In the genomic region with DNA sequence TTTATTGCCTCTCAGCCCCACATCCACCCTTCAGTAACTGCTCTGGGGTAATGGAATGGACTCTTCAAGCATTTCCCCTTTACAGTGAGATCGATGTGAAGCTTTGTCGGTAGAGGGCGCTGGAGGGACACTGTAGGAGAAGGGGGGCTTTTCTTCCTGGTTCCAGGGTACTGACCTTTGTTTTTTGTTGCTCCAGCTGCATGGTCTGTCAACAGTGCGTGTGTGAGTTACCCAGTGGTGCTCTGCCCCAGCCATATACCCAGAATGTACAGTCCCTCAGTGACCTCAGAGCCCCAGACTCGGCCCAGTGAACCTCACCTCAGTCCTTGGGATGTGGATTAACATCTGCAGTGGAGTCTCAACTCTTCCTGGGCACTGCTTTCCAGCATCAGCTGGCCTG, we compare ENCODE assay signal across 8 cellular contexts.
DNase-seq lines count a peak whose midpoint lies in the region; ATAC-seq, FAIRE-seq and TF ChIP-seq lines count a peak whose summit lies in the region.

No MANE protein-coding gene starts in this region.

- no peak overlapping the region for H3K4me2 ChIP-seq in HepG2 (ENCODE audit: low read depth, low read length)

- CTCF ChIA-PET in HepG2 (lab: Yijun Ruan, JAX; ENCODE audit: low intra/inter-chr PET ratio, low total read pairs): interaction anchor here (0.8 to 1.5 kb wide), 2 partner anchors 268 kb away, joined by 3 to 4 read pairs; no protein-coding TSS in a partner anchor

- no peaks in the 10 kb centered on the region for H3K4me1 ChIP-seq in colonic mucosa
- H3K4me1 ChIP-seq in HepG2 (ENCODE audit: insufficient read depth, low read length): no peaks in the 10 kb centered on the region
- peaks cover 0 to 13% (median under 1%) of the 10 kb centered on the region in 4 donors for H3K4me1 ChIP-seq in stomach

- TF ChIP-seq CTCF in HL-60 (IDR thresholded peaks at IDR 0.05; ENCODE audit: insufficient read depth, low read length) (peak; percentile 23), colonic mucosa (IDR thresholded peaks at IDR 0.05) (peak; percentile 68), HepG2 (CRISPR knock-in tag; IDR thresholded peaks at IDR 0.05) (peak; percentile 87), stomach (IDR thresholded peaks at IDR 0.05) (peak in 4 of 7 experiments; percentile 18 to 47 (median 36))

- H4K20me1 ChIP-seq in HepG2 (ENCODE audit: insufficient read depth, low read length): no peaks in the 10 kb centered on the region

- H3K4me3 ChIP-seq in HL-60 (replicated peaks; ENCODE audit: insufficient read depth, low read length) (no peak overlapping the region), colonic mucosa (no peak overlapping the region), HepG2 (replicated peaks in 1 of 3; ENCODE audit: insufficient read depth in 1 of 3, low read depth in 2 of 3, low read length in 3 of 3) (no peak overlapping the region), stomach (no peak overlapping the region)

- no peak overlapping the region for H2AFZ ChIP-seq in HepG2 (ENCODE audit: low read length)

- TF ChIP-seq POLR2A in HepG2 (IDR thresholded peaks at IDR 0.05; ENCODE audit: insufficient read depth in 1 of 2, low read depth in 2 of 2, low read length in 2 of 2): no peak
- no peak for TF ChIP-seq POLR2A in stomach (IDR thresholded peaks at IDR 0.05)

- H3K36me3 ChIP-seq in colonic mucosa (no peaks in the 10 kb centered on the region), HepG2 (replicated peaks in 1 of 2; ENCODE audit: control insufficient read depth in 1 of 2, insufficient read depth in 2 of 2, low read length in 2 of 2) (no peaks in the 10 kb centered on the region), stomach (no peaks in the 10 kb centered on the region)

- ATAC-seq in HepG2: peak; percentile 91

- POLR2A ChIA-PET in HepG2 (lab: Yijun Ruan, JAX): no interaction called here

- no peaks in the 10 kb centered on the region for H3K79me2 ChIP-seq in HepG2 (ENCODE audit: insufficient read depth, low read length)

- in situ Hi-C loops in HepG2 (cut with HindIII; ENCODE audit: extremely low pct_ligation_motif_present, low pct_unique_long_range_greater_than_20kb): loop anchor here (5.0 kb wide), 1 partner anchor 269 kb away; no protein-coding TSS in a partner anchor

- TF ChIP-seq RAD21 in HepG2 (CRISPR knock-in tag; IDR thresholded peaks at IDR 0.05): peak; percentile 33; the same call in 1 of the 2 replicates

- no peak overlapping the region for H3K27ac ChIP-seq in HL-60 (replicated peaks)
- no peak overlapping the region for H3K27ac ChIP-seq in colonic mucosa
- H3K27ac ChIP-seq in HepG2 (ENCODE audit: extremely low read length, insufficient read depth, low read length): no peak overlapping the region
- no peak overlapping the region for H3K27ac ChIP-seq in stomach

- H3K9ac ChIP-seq in colonic mucosa (ENCODE audit: low read depth in 2 of 2, low read length in 2 of 2) (no peak overlapping the region), HepG2 (ENCODE audit: insufficient read depth, low read depth, low read length) (no peak overlapping the region)

- no peak for TF ChIP-seq EP300 in HepG2 (IDR thresholded peaks at IDR 0.05; ENCODE audit: low read depth in 2 of 2, low read length in 2 of 2)
- no peak for TF ChIP-seq EP300 in HepG2 (CRISPR knock-in tag; IDR thresholded peaks at IDR 0.05; ENCODE audit: borderline replicate concordance)
- TF ChIP-seq EP300 in stomach (IDR thresholded peaks at IDR 0.05): no peak

- FAIRE-seq in RCC 7860 (lab: Jason Lieb, UNC) (no peak), HepG2 (lab: Jason Lieb, UNC) (peak; percentile 66)

- no TSS peak for BruUV-seq in HepG2 (replicated peaks; lab: Mats Ljungman, UMichigan)

- 5% methylated on average over 5 of the region's 5 CpGs for WGBS in HepG2 (ENCODE audit: low lambda C conversion rate)
- 42 to 54% (median 47%) methylated on average over 5 of the region's 5 CpGs for WGBS in stomach, 5 donors

- intact Hi-C loops in colonic mucosa (cut with DNase I): loop anchor here (5.0 kb wide), 1 partner anchor 269 kb away; no protein-coding TSS in a partner anchor
- intact Hi-C loops in HepG2 (cut with micrococcal nuclease; ENCODE audit: unreplicated experiment): loop anchor here (1.0 kb wide), 1 partner anchor 267 kb away; no protein-coding TSS in a partner anchor
- intact Hi-C loops in stomach (cut with DNase I; ENCODE audit: low total_unique reads): loop anchor here (10.0 kb wide), 1 partner anchor 267 kb away; no protein-coding TSS in a partner anchor

- DNase-seq in NCI-H2081 (lab: John Stamatoyannopoulos, UW) (peak; percentile 41 to 55), NCI-H2081 treated with DMSO at 0.1 percent for 48 hours (lab: John Stamatoyannopoulos, UW) (no peak), HL-60 (ENCODE audit: low read depth in 1 of 2, low spot score in 1 of 2) (peak in 1 of 2 experiments; percentile 46), RCC 7860 (ENCODE audit: low spot score) (peak; percentile 44), colonic mucosa (peak; percentile 79), HepG2 (ENCODE audit: low spot score) (peak; percentile 62), stomach (peak; percentile 37), HPDE6-E6E7 (ENCODE audit: extremely low spot score) (no peak)

- H3K9me3 ChIP-seq in colonic mucosa (no peaks in the 10 kb centered on the region), HepG2 (ENCODE audit: low read length) (no peaks in the 10 kb centered on the region), stomach (no peaks in the 10 kb centered on the region)

- H3K27me3 ChIP-seq in HL-60 (ENCODE audit: insufficient read depth, poor library complexity, severe bottlenecking) (no peaks in the 10 kb centered on the region), colonic mucosa (no peaks in the 10 kb centered on the region), HepG2 (ENCODE audit: control insufficient read depth in 1 of 2, insufficient read depth in 2 of 2, low read length in 2 of 2) (peaks cover 3 to 14% of the 10 kb centered on the region in 2 experiments; a peak in 2 of 5 replicates), stomach (no peaks in the 10 kb centered on the region)

TF ChIP-seq in HepG2, 621 proteins besides CTCF, POLR2A, EP300 and RAD21 (continues in another document):
- TF ChIP-seq, protein P1, sequence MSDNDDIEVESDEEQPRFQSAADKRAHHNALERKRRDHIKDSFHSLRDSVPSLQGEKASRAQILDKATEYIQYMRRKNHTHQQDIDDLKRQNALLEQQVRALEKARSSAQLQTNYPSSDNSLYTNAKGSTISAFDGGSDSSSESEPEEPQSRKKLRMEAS (IDR thresholded peaks at IDR 0.05): no peak
- TF ChIP-seq, protein P2, sequence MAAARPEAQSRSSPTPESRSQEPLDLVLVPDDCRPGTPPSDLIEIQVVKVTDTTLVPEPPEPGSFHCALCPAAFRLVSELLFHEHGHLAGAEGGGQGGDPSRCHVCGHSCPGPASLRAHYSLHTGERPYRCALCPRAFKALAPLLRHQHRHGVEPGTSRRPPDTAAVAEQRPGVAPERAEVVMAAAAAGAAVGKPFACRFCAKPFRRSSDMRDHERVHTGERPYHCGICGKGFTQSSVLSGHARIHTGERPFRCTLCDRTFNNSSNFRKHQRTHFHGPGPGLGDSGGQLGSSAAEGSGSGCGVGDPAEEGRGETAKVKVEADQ (CRISPR knock-in tag; IDR thresholded peaks at IDR 0.05; ENCODE audit: borderline replicate concordance): no peak
- TF ChIP-seq MTA1 (CRISPR knock-in tag; IDR thresholded peaks at IDR 0.05; ENCODE audit: borderline replicate concordance) (no peak), ZNF34 (CRISPR knock-in tag; IDR thresholded peaks at IDR 0.05; ENCODE audit: borderline replicate concordance) (no peak), ZKSCAN5 (CRISPR knock-in tag; IDR thresholded peaks at IDR 0.05) (no peak), ERF (CRISPR knock-in tag; IDR thresholded peaks at IDR 0.05) (no peak), ZNF460 (CRISPR knock-in tag; IDR thresholded peaks at IDR 0.05; ENCODE audit: borderline replicate concordance) (no peak), ZNF207 (IDR thresholded peaks at IDR 0.05; ENCODE audit: borderline replicate concordance) (no peak), MAZ (IDR thresholded peaks at IDR 0.05; ENCODE audit: borderline replicate concordance, low read depth, low read length) (no peak), MAZ (CRISPR knock-in tag; IDR thresholded peaks at IDR 0.05; ENCODE audit: low read depth) (peak; percentile 61), ZNF766 (CRISPR knock-in tag; IDR thresholded peaks at IDR 0.05; ENCODE audit: borderline replicate concordance) (no peak), THAP11 (CRISPR knock-in tag; IDR thresholded peaks at IDR 0.05) (no peak), POLR2G (IDR thresholded peaks at IDR 0.05; ENCODE audit: low read depth, low read length) (no peak), HNRNPH1 (optimal IDR thresholded peaks at IDR 0.05; ENCODE audit: low read depth, low read length) (no peak), SRSF4 (IDR thresholded peaks at IDR 0.05; ENCODE audit: low read depth, low read length, poor library complexity, severe bottlenecking) (no peak), FOXK2 (IDR thresholded peaks at IDR 0.05) (no peak), DNMT1 (CRISPR knock-in tag; IDR thresholded peaks at IDR 0.05) (no peak)
- TF ChIP-seq, protein P3, sequence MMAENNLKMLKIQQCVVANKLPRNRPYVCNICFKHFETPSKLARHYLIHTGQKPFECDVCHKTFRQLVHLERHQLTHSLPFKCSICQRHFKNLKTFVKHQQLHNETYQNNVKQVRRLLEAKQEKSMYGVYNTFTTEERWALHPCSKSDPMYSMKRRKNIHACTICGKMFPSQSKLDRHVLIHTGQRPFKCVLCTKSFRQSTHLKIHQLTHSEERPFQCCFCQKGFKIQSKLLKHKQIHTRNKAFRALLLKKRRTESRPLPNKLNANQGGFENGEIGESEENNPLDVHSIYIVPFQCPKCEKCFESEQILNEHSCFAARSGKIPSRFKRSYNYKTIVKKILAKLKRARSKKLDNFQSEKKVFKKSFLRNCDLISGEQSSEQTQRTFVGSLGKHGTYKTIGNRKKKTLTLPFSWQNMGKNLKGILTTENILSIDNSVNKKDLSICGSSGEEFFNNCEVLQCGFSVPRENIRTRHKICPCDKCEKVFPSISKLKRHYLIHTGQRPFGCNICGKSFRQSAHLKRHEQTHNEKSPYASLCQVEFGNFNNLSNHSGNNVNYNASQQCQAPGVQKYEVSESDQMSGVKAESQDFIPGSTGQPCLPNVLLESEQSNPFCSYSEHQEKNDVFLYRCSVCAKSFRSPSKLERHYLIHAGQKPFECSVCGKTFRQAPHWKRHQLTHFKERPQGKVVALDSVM (CRISPR knock-in tag; IDR thresholded peaks at IDR 0.05): no peak
- TF ChIP-seq, protein P4, sequence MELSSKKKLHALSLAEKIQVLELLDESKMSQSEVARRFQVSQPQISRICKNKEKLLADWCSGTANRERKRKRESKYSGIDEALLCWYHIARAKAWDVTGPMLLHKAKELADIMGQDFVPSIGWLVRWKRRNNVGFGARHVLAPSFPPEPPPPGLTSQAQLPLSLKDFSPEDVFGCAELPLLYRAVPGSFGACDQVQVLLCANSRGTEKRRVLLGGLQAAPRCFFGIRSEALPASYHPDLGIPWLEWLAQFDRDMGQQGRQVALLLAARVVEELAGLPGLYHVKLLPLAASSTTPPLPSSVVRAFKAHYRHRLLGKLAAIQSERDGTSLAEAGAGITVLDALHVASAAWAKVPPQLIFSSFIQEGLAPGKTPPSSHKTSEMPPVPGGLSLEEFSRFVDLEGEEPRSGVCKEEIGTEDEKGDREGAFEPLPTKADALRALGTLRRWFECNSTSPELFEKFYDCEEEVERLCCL (CRISPR knock-in tag; IDR thresholded peaks at IDR 0.05; ENCODE audit: borderline replicate concordance): no peak

Comparison
In these comparisons a context has a peak if more than half of its experiments do, and no peak if none do; other contexts are left out.
1. DNase-seq: peak in NCI-H2081 (2 of 2), RCC 7860 (single experiment), colonic mucosa (single experiment), HepG2 (single experiment) and stomach (single experiment); none in NCI-H2081 treated with DMSO at 0.1 percent for 48 hours (single experiment) and HPDE6-E6E7 (single experiment).
2. CTCF ChIP-seq: peak in every context shown above with its lines; median percentile 87 in HepG2; 68 in colonic mucosa; 36 in stomach; 23 in HL-60.